14 cellular contexts compared by ENCODE assay signal in the genomic region with DNA sequence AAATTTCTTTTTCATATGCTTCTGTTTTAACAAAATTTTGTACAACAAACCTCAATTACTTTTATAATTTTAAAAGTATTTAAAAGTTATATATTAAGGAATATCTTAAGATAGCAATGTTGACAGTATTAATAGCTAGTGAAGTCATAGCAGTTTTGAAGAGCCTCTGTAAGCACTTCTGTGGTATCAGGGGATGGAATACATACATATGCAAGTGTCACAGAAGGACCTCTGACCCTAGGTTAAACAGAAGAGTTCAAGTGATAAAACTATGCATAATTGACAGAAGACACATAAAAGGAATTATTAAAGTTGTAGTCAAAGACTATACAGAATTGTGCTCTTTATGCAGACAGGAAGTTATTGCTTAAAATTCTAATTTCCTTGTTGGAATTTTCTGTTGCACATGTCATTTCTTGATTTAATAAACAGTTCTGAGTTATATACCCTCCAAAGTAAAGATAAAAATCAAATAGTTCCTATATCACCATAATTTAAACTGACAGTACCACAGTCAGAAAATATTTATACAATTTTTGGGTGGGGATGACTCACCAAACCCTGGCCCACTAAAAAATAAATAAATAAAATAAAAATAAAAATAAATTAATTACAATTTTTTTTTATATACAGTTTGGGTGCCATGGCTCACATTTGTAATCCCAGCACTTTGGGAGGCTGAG.
"Had no signal": no experiment of that assay in that cellular context is flagged by ENCODE, and none has a peak within 500 bp of the region (broad histone marks: within the 10 kb centered on the region; RNA-seq: fewer than 3 reads in every experiment).

No MANE protein-coding gene starts in this region.

- H3K9me3 ChIP-seq: gastrocnemius medialis, heart left ventricle, prostate gland, suprapubic skin had no signal

- H3K27me3 ChIP-seq: dorsolateral prefrontal cortex, gastrocnemius medialis, heart left ventricle, suprapubic skin had no signal

- H3K4me1 ChIP-seq: gastrocnemius medialis, prostate gland, suprapubic skin had no signal

- H3K27ac ChIP-seq: dorsolateral prefrontal cortex, gastrocnemius medialis, heart left ventricle, prostate gland, suprapubic skin had no signal

- H3K4me3 ChIP-seq: dorsolateral prefrontal cortex, gastrocnemius medialis, heart left ventricle, lung, prostate gland, suprapubic skin had no signal

- DNase-seq: activated CD4-positive, CD25-positive, alpha-beta regulatory T cell treated with anti-CD3 and anti-CD28 coated beads, Interleukin-2, amount 50 U/mL, for 72 hours; activated naive CD4-positive, alpha-beta T cell treated with anti-CD3 and anti-CD28 coated beads for 36 hours; activated naive CD8-positive, alpha-beta T cell treated with anti-CD3 and anti-CD28 coated beads, Interleukin-2, amount 50 U/mL, for 24 hours; dorsolateral prefrontal cortex; endodermal cell; gastrocnemius medialis; heart left ventricle; left colon; midbrain; right cardiac atrium; T-helper 2 cell had no signal

- H3K36me3 ChIP-seq: prostate gland had no signal
